Comparison of ENCODE assay signal across 1 cellular context in genomic region chr1:100131623-100132022, GRCh38.
TF ChIP-seq lines count a peak whose summit lies in the region.

No MANE protein-coding gene starts in this region.

TF ChIP-seq in GM23338, 12 proteins besides CTCF, POLR2A, EP300 and RAD21 (continued from another document):
- TF ChIP-seq, protein P1, sequence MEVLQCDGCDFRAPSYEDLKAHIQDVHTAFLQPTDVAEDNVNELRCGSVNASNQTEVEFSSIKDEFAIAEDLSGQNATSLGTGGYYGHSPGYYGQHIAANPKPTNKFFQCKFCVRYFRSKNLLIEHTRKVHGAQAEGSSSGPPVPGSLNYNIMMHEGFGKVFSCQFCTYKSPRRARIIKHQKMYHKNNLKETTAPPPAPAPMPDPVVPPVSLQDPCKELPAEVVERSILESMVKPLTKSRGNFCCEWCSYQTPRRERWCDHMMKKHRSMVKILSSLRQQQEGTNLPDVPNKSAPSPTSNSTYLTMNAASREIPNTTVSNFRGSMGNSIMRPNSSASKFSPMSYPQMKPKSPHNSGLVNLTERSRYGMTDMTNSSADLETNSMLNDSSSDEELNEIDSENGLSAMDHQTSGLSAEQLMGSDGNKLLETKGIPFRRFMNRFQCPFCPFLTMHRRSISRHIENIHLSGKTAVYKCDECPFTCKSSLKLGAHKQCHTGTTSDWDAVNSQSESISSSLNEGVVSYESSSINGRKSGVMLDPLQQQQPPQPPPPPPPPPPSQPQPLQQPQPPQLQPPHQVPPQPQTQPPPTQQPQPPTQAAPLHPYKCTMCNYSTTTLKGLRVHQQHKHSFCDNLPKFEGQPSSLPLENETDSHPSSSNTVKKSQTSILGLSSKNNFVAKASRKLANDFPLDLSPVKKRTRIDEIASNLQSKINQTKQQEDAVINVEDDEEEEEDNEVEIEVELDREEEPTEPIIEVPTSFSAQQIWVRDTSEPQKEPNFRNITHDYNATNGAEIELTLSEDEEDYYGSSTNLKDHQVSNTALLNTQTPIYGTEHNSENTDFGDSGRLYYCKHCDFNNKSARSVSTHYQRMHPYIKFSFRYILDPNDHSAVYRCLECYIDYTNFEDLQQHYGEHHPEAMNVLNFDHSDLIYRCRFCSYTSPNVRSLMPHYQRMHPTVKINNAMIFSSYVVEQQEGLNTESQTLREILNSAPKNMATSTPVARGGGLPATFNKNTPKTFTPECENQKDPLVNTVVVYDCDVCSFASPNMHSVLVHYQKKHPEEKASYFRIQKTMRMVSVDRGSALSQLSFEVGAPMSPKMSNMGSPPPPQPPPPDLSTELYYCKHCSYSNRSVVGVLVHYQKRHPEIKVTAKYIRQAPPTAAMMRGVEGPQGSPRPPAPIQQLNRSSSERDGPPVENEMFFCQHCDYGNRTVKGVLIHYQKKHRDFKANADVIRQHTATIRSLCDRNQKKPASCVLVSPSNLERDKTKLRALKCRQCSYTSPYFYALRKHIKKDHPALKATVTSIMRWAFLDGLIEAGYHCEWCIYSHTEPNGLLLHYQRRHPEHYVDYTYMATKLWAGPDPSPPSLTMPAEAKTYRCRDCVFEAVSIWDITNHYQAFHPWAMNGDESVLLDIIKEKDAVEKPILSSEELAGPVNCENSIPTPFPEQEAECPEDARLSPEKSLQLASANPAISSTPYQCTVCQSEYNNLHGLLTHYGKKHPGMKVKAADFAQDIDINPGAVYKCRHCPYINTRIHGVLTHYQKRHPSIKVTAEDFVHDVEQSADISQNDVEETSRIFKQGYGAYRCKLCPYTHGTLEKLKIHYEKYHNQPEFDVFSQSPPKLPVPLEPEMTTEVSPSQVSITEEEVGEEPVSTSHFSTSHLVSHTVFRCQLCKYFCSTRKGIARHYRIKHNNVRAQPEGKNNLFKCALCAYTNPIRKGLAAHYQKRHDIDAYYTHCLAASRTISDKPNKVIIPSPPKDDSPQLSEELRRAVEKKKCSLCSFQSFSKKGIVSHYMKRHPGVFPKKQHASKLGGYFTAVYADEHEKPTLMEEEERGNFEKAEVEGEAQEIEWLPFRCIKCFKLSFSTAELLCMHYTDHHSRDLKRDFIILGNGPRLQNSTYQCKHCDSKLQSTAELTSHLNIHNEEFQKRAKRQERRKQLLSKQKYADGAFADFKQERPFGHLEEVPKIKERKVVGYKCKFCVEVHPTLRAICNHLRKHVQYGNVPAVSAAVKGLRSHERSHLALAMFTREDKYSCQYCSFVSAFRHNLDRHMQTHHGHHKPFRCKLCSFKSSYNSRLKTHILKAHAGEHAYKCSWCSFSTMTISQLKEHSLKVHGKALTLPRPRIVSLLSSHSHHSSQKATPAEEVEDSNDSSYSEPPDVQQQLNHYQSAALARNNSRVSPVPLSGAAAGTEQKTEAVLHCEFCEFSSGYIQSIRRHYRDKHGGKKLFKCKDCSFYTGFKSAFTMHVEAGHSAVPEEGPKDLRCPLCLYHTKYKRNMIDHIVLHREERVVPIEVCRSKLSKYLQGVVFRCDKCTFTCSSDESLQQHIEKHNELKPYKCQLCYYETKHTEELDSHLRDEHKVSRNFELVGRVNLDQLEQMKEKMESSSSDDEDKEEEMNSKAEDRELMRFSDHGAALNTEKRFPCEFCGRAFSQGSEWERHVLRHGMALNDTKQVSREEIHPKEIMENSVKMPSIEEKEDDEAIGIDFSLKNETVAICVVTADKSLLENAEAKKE (CRISPR knock-in tag; IDR thresholded peaks at IDR 0.05), result no peak
- TF ChIP-seq ZNF114 (CRISPR knock-in tag; IDR thresholded peaks at IDR 0.05) (no peak), JUNB (IDR thresholded peaks at IDR 0.05; ENCODE audit: unreplicated experiment) (no peak), POLR2AphosphoS5 (IDR thresholded peaks at IDR 0.05; ENCODE audit: low read depth) (no peak)
- TF ChIP-seq, protein P2, sequence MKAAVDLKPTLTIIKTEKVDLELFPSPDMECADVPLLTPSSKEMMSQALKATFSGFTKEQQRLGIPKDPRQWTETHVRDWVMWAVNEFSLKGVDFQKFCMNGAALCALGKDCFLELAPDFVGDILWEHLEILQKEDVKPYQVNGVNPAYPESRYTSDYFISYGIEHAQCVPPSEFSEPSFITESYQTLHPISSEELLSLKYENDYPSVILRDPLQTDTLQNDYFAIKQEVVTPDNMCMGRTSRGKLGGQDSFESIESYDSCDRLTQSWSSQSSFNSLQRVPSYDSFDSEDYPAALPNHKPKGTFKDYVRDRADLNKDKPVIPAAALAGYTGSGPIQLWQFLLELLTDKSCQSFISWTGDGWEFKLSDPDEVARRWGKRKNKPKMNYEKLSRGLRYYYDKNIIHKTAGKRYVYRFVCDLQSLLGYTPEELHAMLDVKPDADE (IDR thresholded peaks at IDR 0.05), result no peak
- TF ChIP-seq, protein P3, sequence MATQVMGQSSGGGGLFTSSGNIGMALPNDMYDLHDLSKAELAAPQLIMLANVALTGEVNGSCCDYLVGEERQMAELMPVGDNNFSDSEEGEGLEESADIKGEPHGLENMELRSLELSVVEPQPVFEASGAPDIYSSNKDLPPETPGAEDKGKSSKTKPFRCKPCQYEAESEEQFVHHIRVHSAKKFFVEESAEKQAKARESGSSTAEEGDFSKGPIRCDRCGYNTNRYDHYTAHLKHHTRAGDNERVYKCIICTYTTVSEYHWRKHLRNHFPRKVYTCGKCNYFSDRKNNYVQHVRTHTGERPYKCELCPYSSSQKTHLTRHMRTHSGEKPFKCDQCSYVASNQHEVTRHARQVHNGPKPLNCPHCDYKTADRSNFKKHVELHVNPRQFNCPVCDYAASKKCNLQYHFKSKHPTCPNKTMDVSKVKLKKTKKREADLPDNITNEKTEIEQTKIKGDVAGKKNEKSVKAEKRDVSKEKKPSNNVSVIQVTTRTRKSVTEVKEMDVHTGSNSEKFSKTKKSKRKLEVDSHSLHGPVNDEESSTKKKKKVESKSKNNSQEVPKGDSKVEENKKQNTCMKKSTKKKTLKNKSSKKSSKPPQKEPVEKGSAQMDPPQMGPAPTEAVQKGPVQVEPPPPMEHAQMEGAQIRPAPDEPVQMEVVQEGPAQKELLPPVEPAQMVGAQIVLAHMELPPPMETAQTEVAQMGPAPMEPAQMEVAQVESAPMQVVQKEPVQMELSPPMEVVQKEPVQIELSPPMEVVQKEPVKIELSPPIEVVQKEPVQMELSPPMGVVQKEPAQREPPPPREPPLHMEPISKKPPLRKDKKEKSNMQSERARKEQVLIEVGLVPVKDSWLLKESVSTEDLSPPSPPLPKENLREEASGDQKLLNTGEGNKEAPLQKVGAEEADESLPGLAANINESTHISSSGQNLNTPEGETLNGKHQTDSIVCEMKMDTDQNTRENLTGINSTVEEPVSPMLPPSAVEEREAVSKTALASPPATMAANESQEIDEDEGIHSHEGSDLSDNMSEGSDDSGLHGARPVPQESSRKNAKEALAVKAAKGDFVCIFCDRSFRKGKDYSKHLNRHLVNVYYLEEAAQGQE (IDR thresholded peaks at IDR 0.05; ENCODE audit: unreplicated experiment), result no peak
